In genomic region chr22:21984793-21985192, GRCh38 we compare ENCODE assay signal across 12 cellular contexts. TPM values are rescaled to one million over a fixed set of nuclear protein-coding genes. Genes with fewer than 3 reads are reported as not detected.
DNase-seq lines count a peak whose midpoint lies in the region; ATAC-seq, FAIRE-seq and TF ChIP-seq lines count a peak whose summit lies in the region.
"Had no signal": no experiment of that assay in that cellular context is flagged by ENCODE, and none has a peak within 500 bp of the region (broad histone marks: within the 10 kb centered on the region; RNA-seq: fewer than 3 reads in every experiment).

No MANE protein-coding gene starts in this region.

- WGBS in A549 (ENCODE audit: missing lambda C conversion rate): 75% methylated on average over 4 of the region's 7 CpGs
- 84% methylated on average over 4 of the region's 7 CpGs for WGBS in SK-N-SH (ENCODE audit: low lambda C conversion rate)

- no peak overlapping the region for H3K27ac Mint-ChIP-seq in activated T-cell treated with anti-CD3 and anti-CD28 coated beads, Interleukin-2, amount 50 U/mL, for 24 hours

- no peaks in the 10 kb centered on the region for H3K27me3 Mint-ChIP-seq in activated T-cell treated with anti-CD3 and anti-CD28 coated beads, Interleukin-2, amount 50 U/mL, for 24 hours

- H3K36me3 Mint-ChIP-seq in activated T-cell treated with anti-CD3 and anti-CD28 coated beads, Interleukin-2, amount 50 U/mL, for 24 hours (ENCODE audit: low read depth): peaks cover 21% of the 10 kb centered on the region

- TF ChIP-seq EP300 in A549 (IDR thresholded peaks at IDR 0.05): no peak
- TF ChIP-seq EP300 in SK-N-SH (IDR thresholded peaks at IDR 0.05; ENCODE audit: borderline replicate concordance in 1 of 2, low read depth in 1 of 2, low read length in 1 of 2): no peak

- TF ChIP-seq RAD21 in A549 (conservative IDR thresholded peaks at IDR 0.05 in 1 of 2, IDR thresholded peaks at IDR 0.05 in 1 of 2): peak in 1 of 2 experiments; percentile 27; a peak in 1 of 5 replicates
- peak; percentile 22; the same call in 1 of the 2 replicates for TF ChIP-seq RAD21 in SK-N-SH (IDR thresholded peaks at IDR 0.05; ENCODE audit: low read length)

- 0 out of 2 replicates have a peak, but pooled peaks cover 6% of the 10 kb centered on the region for H4K20me1 ChIP-seq in SK-N-SH (ENCODE audit: insufficient read depth)

- peak; percentile 52 to 84; a peak in 3 of 6 replicates for ATAC-seq in A549
- ATAC-seq in foreskin keratinocyte: no peak
- no peak for ATAC-seq in GM21619 (IDR thresholded peaks at IDR 0.05; ENCODE audit: unreplicated experiment)
- ATAC-seq: sciatic nerve had no signal

- TF ChIP-seq CTCF in A549 (IDR thresholded peaks at IDR 0.05) (no peak), GM12874 (IDR thresholded peaks at IDR 0.05; ENCODE audit: insufficient read depth, low read depth, low read length) (peak; percentile 63), SK-N-SH (IDR thresholded peaks at IDR 0.05) (peak; percentile 43), foreskin keratinocyte (conservative IDR thresholded peaks at IDR 0.05) (peak; percentile 62)

- no peak overlapping the region for H2AFZ ChIP-seq in SK-N-SH (ENCODE audit: low read depth)

- no peaks in the 10 kb centered on the region for H3K9me2 ChIP-seq in SK-N-SH

- H3K9me3 Mint-ChIP-seq in activated T-cell treated with anti-CD3 and anti-CD28 coated beads, Interleukin-2, amount 50 U/mL, for 24 hours: no peaks in the 10 kb centered on the region

- no peaks in the 10 kb centered on the region for H3K9me3 ChIP-seq in A549
- H3K9me3 ChIP-seq in SK-N-SH: no peaks in the 10 kb centered on the region
- H3K9me3 ChIP-seq: thoracic aorta had no signal

- H3K4me3 Mint-ChIP-seq in activated T-cell treated with anti-CD3 and anti-CD28 coated beads, Interleukin-2, amount 50 U/mL, for 24 hours: no peak overlapping the region

- in situ Hi-C loops in KBM-7 (cut with MboI; ENCODE audit: low pct_unique_long_range_greater_than_20kb, low sequenced_read_pairs): no loop called here

- peaks cover 25% of the 10 kb centered on the region for H3K4me1 Mint-ChIP-seq in activated T-cell treated with anti-CD3 and anti-CD28 coated beads, Interleukin-2, amount 50 U/mL, for 24 hours (ENCODE audit: low read depth)

- peaks cover 9% of the 10 kb centered on the region; the same call in 1 of the 3 replicates for H3K4me1 ChIP-seq in A549
- H3K4me1 ChIP-seq in SK-N-SH (ENCODE audit: control insufficient read depth in 1 of 2, insufficient read depth in 2 of 2, low read depth in 1 of 2, low read length in 1 of 2): peaks cover 7 to 13% of the 10 kb centered on the region in 2 experiments; a peak in 1 of 4 replicates
- no peaks in the 10 kb centered on the region for H3K4me1 ChIP-seq in foreskin keratinocyte

- H3K4me2 ChIP-seq in A549 (no peak overlapping the region), SK-N-SH (no peak overlapping the region)

- CTCF ChIA-PET in A549 (lab: Yijun Ruan, JAX) (interaction anchor here (0.6 to 2.1 kb wide), 4 partner anchors 12 to 82 kb away, joined by 3 to 8 read pairs (median 3); no protein-coding TSS in a partner anchor), SK-N-SH (lab: Yijun Ruan, JAX) (interaction anchor here (1.1 kb wide), 1 partner anchor 12 kb away, joined by 4 read pairs; no protein-coding TSS in a partner anchor)

- no peak for TF ChIP-seq POLR2A in A549 (IDR thresholded peaks at IDR 0.05; ENCODE audit: low read length)

- no peak for FAIRE-seq in A549 (lab: Jason Lieb, UNC)

- 0 out of 2 replicates have a peak, but pooled peaks cover 11% of the 10 kb centered on the region for H3K27me3 ChIP-seq in SK-N-SH (ENCODE audit: insufficient read depth)
- peaks cover 11% of the 10 kb centered on the region for H3K27me3 ChIP-seq in foreskin keratinocyte

- peaks cover 28% of the 10 kb centered on the region for H3K79me2 ChIP-seq in SK-N-SH (ENCODE audit: insufficient read depth)

- H3K9ac ChIP-seq in SK-N-SH: no peak overlapping the region

- H3K4me3 ChIP-seq in A549: no peak overlapping the region
- peak overlapping the region in 1 of 2 experiments; percentile 19; a peak in 1 of 4 replicates for H3K4me3 ChIP-seq in SK-N-SH (ENCODE audit: low read depth in 2 of 2, low read length in 1 of 2)
- H3K4me3 ChIP-seq: thoracic aorta had no signal

- no peaks in the 10 kb centered on the region for H3F3A ChIP-seq in SK-N-SH (replicated peaks; ENCODE audit: insufficient read depth)

- H3K36me3 ChIP-seq in SK-N-SH (replicated peaks in 1 of 2; ENCODE audit: control insufficient read depth in 1 of 2, insufficient read depth in 2 of 2, low read length in 1 of 2): peaks cover 0 to 3% of the 10 kb centered on the region in 2 experiments
- H3K36me3 ChIP-seq: thoracic aorta had no signal

- POLR2A ChIA-PET in A549 (lab: Yijun Ruan, JAX): no interaction called here
- POLR2A ChIA-PET in SK-N-SH (lab: Yijun Ruan, JAX): no interaction called here

- DNase-seq in A549 (ENCODE audit: low read depth in 1 of 2, low spot score in 1 of 2) (peak in 1 of 2 experiments; percentile 58), SK-N-SH (no peak), foreskin keratinocyte (peak in 1 of 2 donors; percentile 22), KBM-7 (no peak), NCI-H2171 treated with DMSO at 0.1 percent for 48 hours (lab: John Stamatoyannopoulos, UW) (no peak)
- DNase-seq in activated T-cell treated with anti-CD3 and anti-CD28 coated beads, Interleukin-2, amount 50 U/mL, for 24 hours: no peak
- DNase-seq: DMS79 treated with DMSO at 0.1 percent for 48 hours, NCI-H2081 treated with DMSO at 0.1 percent for 48 hours had no signal

- no peak overlapping the region for H3K27ac ChIP-seq in A549
- no peak overlapping the region for H3K27ac ChIP-seq in SK-N-SH (ENCODE audit: low read depth in 2 of 2, low read length in 1 of 2)
- no peak overlapping the region for H3K27ac ChIP-seq in foreskin keratinocyte
- H3K27ac ChIP-seq: thoracic aorta had no signal

TF ChIP-seq in A549, 52 proteins besides CTCF, POLR2A, EP300 and RAD21 (continues in another document):
- TF ChIP-seq HOXB5 (CRISPR knock-in tag; IDR thresholded peaks at IDR 0.05) (no peak), ESRRA (IDR thresholded peaks at IDR 0.05; ENCODE audit: borderline replicate concordance, low read length) (no peak), BHLHE40 (IDR thresholded peaks at IDR 0.05; ENCODE audit: low read depth, low read length) (no peak), RFX5 (IDR thresholded peaks at IDR 0.05) (no peak), MYC (IDR thresholded peaks at IDR 0.05; ENCODE audit: borderline replicate concordance, low read length) (no peak), HDAC2 (IDR thresholded peaks at IDR 0.05) (no peak), SMC3 (IDR thresholded peaks at IDR 0.05) (no peak)

TF ChIP-seq in SK-N-SH, 30 proteins besides CTCF, POLR2A, EP300 and RAD21:
- no peak for TF ChIP-seq CHD2 (IDR thresholded peaks at IDR 0.05; ENCODE audit: low read length, partially characterized antibody)
- no peak for TF ChIP-seq PBX3 (IDR thresholded peaks at IDR 0.05)
- TF ChIP-seq GABPA (IDR thresholded peaks at IDR 0.05; ENCODE audit: low read depth): no peak
- no peak for TF ChIP-seq FOXJ3 (CRISPR knock-in tag; IDR thresholded peaks at IDR 0.05)
- no peak for TF ChIP-seq FOSL2 (IDR thresholded peaks at IDR 0.05; ENCODE audit: borderline replicate concordance, low read depth)
- no peak for TF ChIP-seq EZH2phosphoT487 (IDR thresholded peaks at IDR 0.05; ENCODE audit: borderline replicate concordance, low read depth)
- no peak for TF ChIP-seq YY1 (IDR thresholded peaks at IDR 0.05; ENCODE audit: low read depth)
- no peak for TF ChIP-seq RXRA (IDR thresholded peaks at IDR 0.05; ENCODE audit: borderline replicate concordance, low read depth)
- no peak for TF ChIP-seq POLR2AphosphoS5 (IDR thresholded peaks at IDR 0.05; ENCODE audit: low read depth, low read length)
- no peak for TF ChIP-seq RFX5 (IDR thresholded peaks at IDR 0.05; ENCODE audit: low read length)

RNA-seq across cellular contexts. Expression of gene TOP3B, which starts 2.2 kb away (rescaled TPM):
- polyA plus RNA-seq in A549 (2011; rRNA removed) (11.5 and 16.7 TPM in 2 replicates), A549 (2017; fragmentation: RNase III; extraction: RNeasy Plus Mini Kit Qiagen cat#74134 plus additional on column Dnase treatment) (19.8 to 22.6 TPM (median 21.0 TPM) in 3 replicates), SK-N-SH (2012; rRNA removed) (14.4 and 17.4 TPM in 2 replicates), foreskin keratinocyte (13.9 and 14.6 TPM in 2 replicates)
- 13.2 and 15.4 TPM in 2 replicates for polyA plus RNA-seq in A549 (2012; cell fraction: cytosol; rRNA removed)
- polyA plus RNA-seq in A549 (2012; cell fraction: nucleus; rRNA removed): 78.8 and 81.4 TPM in 2 replicates
- polyA minus RNA-seq in A549 (2011; rRNA and poly(A)+ RNA removed): 17.9 and 20.0 TPM in 2 replicates
- 5.6 and 9.3 TPM in 2 replicates for polyA plus RNA-seq in SK-N-SH (2012; cell fraction: cytosol; rRNA removed)
- 81.6 and 88.5 TPM in 2 replicates for polyA plus RNA-seq in SK-N-SH (2012; cell fraction: nucleus; rRNA removed)
- 25.3 and 25.9 TPM in 2 replicates for total RNA-seq in foreskin keratinocyte

RNA-seq across cellular contexts. Expression of gene PPM1F, which starts 32.1 kb away (rescaled TPM):
- polyA plus RNA-seq in A549 (2011; rRNA removed) (9.4 and 11.0 TPM in 2 replicates), A549 (2017; fragmentation: RNase III; extraction: RNeasy Plus Mini Kit Qiagen cat#74134 plus additional on column Dnase treatment) (14.2 to 14.6 TPM (median 14.3 TPM) in 3 replicates), SK-N-SH (2012; rRNA removed) (29.6 and 33.8 TPM in 2 replicates), foreskin keratinocyte (20.7 and 21.8 TPM in 2 replicates)
- 13.5 and 18.0 TPM in 2 replicates for polyA plus RNA-seq in A549 (2012; cell fraction: cytosol; rRNA removed)
- 25.7 and 27.9 TPM in 2 replicates for polyA plus RNA-seq in A549 (2012; cell fraction: nucleus; rRNA removed)
- polyA minus RNA-seq in A549 (2011; rRNA and poly(A)+ RNA removed): 5.4 and 6.5 TPM in 2 replicates
- polyA plus RNA-seq in SK-N-SH (2012; cell fraction: cytosol; rRNA removed): 16.4 and 24.2 TPM in 2 replicates
- 42.7 and 51.1 TPM in 2 replicates for polyA plus RNA-seq in SK-N-SH (2012; cell fraction: nucleus; rRNA removed)
- total RNA-seq in foreskin keratinocyte: 33.0 and 33.9 TPM in 2 replicates

Comparison
In these comparisons a context has a peak if more than half of its experiments do, and no peak if none do; other contexts are left out.
1. ATAC-seq: peak in A549 (2 of 2); none in foreskin keratinocyte (single experiment) and GM21619 (single experiment).
2. Of the 12 proteins assayed by ChIP-seq in both A549 and SK-N-SH: peak only in A549: none; only in SK-N-SH: CTCF; in both: none; in neither: 10; mixed calls (peak in some experiments, not most) for 1.